11 cellular contexts compared by ENCODE assay signal in genomic region chr6:152750694-152751093, GRCh38. TPM values are rescaled to one million over a fixed set of nuclear protein-coding genes. Genes with fewer than 3 reads are reported as not detected.
DNase-seq lines count a peak whose midpoint lies in the region; ATAC-seq, FAIRE-seq and TF ChIP-seq lines count a peak whose summit lies in the region.
"Had no signal": no experiment of that assay in that cellular context is flagged by ENCODE, and none has a peak within 500 bp of the region (broad histone marks: within the 10 kb centered on the region; RNA-seq: fewer than 3 reads in every experiment).

Gene VIP, plus strand, starts transcription at chr6:152750797. Its CDS starts 1,381 bp downstream, at chr6:152752178.

- CTCF ChIA-PET in WTC11 (lab: Charles Lee), result interaction anchor here (0.7 to 2.7 kb wide), 2 partner anchors 197 kb away, joined by 3 to 13 read pairs; no protein-coding TSS in a partner anchor

- H3K36me3 Mint-ChIP-seq in WTC11 (no peaks in the 10 kb centered on the region), immature natural killer cell (no peaks in the 10 kb centered on the region)
- H3K36me3 Mint-ChIP-seq: CD4-positive, alpha-beta memory T cell had no signal

- DNase-seq in AG10803 (ENCODE audit: low read depth) (peak; percentile 40), HTR-8/SVneo (ENCODE audit: insufficient read length, low spot score) (peak; percentile 13), WTC11 (ENCODE audit: low spot score) (peak; percentile 47), iPS-NIHi7 (ENCODE audit: extremely low spot score) (peak; percentile 76), amniotic stem cell (lab: John Stamatoyannopoulos, UW) (no peak), immature natural killer cell (no peak), erythroblast (lab: John Stamatoyannopoulos, UW) (no peak)
- DNase-seq: activated CD8-positive, alpha-beta memory T cell treated with anti-CD3 and anti-CD28 coated beads for 24 hours; CD4-positive, alpha-beta memory T cell; mucosa of descending colon had no signal

- no peak for FAIRE-seq in HTR-8/SVneo (lab: Jason Lieb, UNC)

- no peak within 1 kb of the TSS for H3K4me3 ChIP-seq in AG10803 (ENCODE audit: low read length)
- H3K4me3 ChIP-seq: mucosa of descending colon had no signal

- no peak for TF ChIP-seq POLR2A in erythroblast (IDR thresholded peaks at IDR 0.05; ENCODE audit: low read length)

- H3K9me3 Mint-ChIP-seq in WTC11 (no peaks in the 10 kb centered on the region), immature natural killer cell (no peaks in the 10 kb centered on the region)
- H3K9me3 Mint-ChIP-seq: CD4-positive, alpha-beta memory T cell had no signal

- H3K4me3 Mint-ChIP-seq in WTC11 (no peak within 1 kb of the TSS), immature natural killer cell (no peak within 1 kb of the TSS)
- H3K4me3 Mint-ChIP-seq: CD4-positive, alpha-beta memory T cell had no signal

- ATAC-seq in WTC11 (peak; percentile 100), GM21786 (IDR thresholded peaks at IDR 0.05; ENCODE audit: unreplicated experiment) (no peak)
- ATAC-seq: mucosa of descending colon had no signal

- POLR2A ChIA-PET in WTC11 (lab: Charles Lee), result no interaction called here

- H3K4me1 Mint-ChIP-seq in WTC11 (peaks cover 11% of the 10 kb centered on the region), immature natural killer cell (no peaks in the 10 kb centered on the region)
- H3K4me1 Mint-ChIP-seq: CD4-positive, alpha-beta memory T cell had no signal

- no peak within 1 kb of the TSS for H3K27ac Mint-ChIP-seq in WTC11
- no peak within 1 kb of the TSS for H3K27ac Mint-ChIP-seq in immature natural killer cell
- H3K27ac Mint-ChIP-seq: CD4-positive, alpha-beta memory T cell had no signal

- H3K27me3 Mint-ChIP-seq in WTC11 (ENCODE audit: low read depth) (no peaks in the 10 kb centered on the region), immature natural killer cell (ENCODE audit: low read depth in 3 of 3) (peaks cover 0 to 5% (median 3%) of the 10 kb centered on the region in 3 donors)

- TF ChIP-seq CTCF in AG10803 (conservative IDR thresholded peaks at IDR 0.05; ENCODE audit: low read length) (no peak), WTC11 (IDR thresholded peaks at IDR 0.05) (no peak)

TF ChIP-seq in WTC11, 78 proteins besides CTCF, POLR2A, EP300 and RAD21:
- TF ChIP-seq ETV6 (CRISPR knock-in tag; IDR thresholded peaks at IDR 0.05), result 0 out of 2 replicates have a peak, but pooled peaks have one; percentile 21
- TF ChIP-seq FOXK1 (CRISPR knock-in tag; IDR thresholded peaks at IDR 0.05), result 0 out of 2 replicates have a peak, but pooled peaks have one; percentile 30
- TF ChIP-seq ZNF121 (CRISPR knock-in tag; IDR thresholded peaks at IDR 0.05), result 0 out of 2 replicates have a peak, but pooled peaks have one; percentile 27
- no peak for TF ChIP-seq ZNF512 (CRISPR knock-in tag; IDR thresholded peaks at IDR 0.05; ENCODE audit: borderline replicate concordance)
- 0 out of 2 replicates have a peak, but pooled peaks have one; percentile 18 for TF ChIP-seq FOXP4 (CRISPR knock-in tag; IDR thresholded peaks at IDR 0.05)

RNA-seq across cellular contexts. Expression of gene VIP, which starts in this region (rescaled TPM):
- total RNA-seq in WTC11 (2021), result not detected in 3 replicates
- polyA plus RNA-seq in immature natural killer cell, result not detected
- total RNA-seq: CD4-positive, alpha-beta memory T cell had no signal
- polyA plus RNA-seq: CD4-positive, alpha-beta memory T cell had no signal

Comparison
In these comparisons a context has a peak if more than half of its experiments do, and no peak if none do; other contexts are left out.
1. Peak in DNase-seq and ATAC-seq in WTC11; RNA of the gene not detected or under 1 TPM.
2. DNase-seq: peak in AG10803 (single experiment), HTR-8/SVneo (single experiment) and iPS-NIHi7 (single experiment); none in amniotic stem cell (single experiment), immature natural killer cell (0 of 3) and erythroblast (0 of 2).